ENCODE assay signal across 27 cellular contexts in genomic region chr2:240928476-240929363, GRCh38. TPM values are rescaled to one million over a fixed set of nuclear protein-coding genes. Genes with fewer than 3 reads are reported as not detected.
A peak's percentile ranks its signal among the peaks of the same experiment; 100 is the strongest.
DNase-seq lines count a peak whose midpoint lies in the region; ATAC-seq and TF ChIP-seq lines count a peak whose summit lies in the region.
"Had no signal": no experiment of that assay in that cellular context is flagged by ENCODE, and none has a peak within 500 bp of the region (broad histone marks: within the 10 kb centered on the region; RNA-seq: fewer than 3 reads in every experiment).

No MANE protein-coding gene starts in this region.

- intact Hi-C loops in spleen (cut with DNase I; ENCODE audit: low total_unique reads): no loop called here

- H3K36me3 ChIP-seq in right atrium auricular region (no peaks in the 10 kb centered on the region), spleen (no peaks in the 10 kb centered on the region)
- H3K36me3 ChIP-seq: upper lobe of left lung had no signal

- H3K4me3 ChIP-seq in right atrium auricular region (no peak overlapping the region), spleen (no peak overlapping the region)
- H3K4me3 ChIP-seq: psoas muscle, upper lobe of left lung had no signal

- ATAC-seq in activated CD4-positive, CD25-positive, alpha-beta regulatory T cell treated with anti-CD3 and anti-CD28 coated beads, Interleukin-2, amount 50 U/mL, for 24 hours: no peak
- no peak for ATAC-seq in HG02973 (IDR thresholded peaks at IDR 0.05; ENCODE audit: unreplicated experiment)
- ATAC-seq: naive thymus-derived CD8-positive, alpha-beta T cell; psoas muscle; stimulated activated naive CD8-positive, alpha-beta T cell treated with anti-CD3 and anti-CD28 coated beads, Interleukin-15, amount 100 ng/mL, for 72 hours had no signal

- no peaks in the 10 kb centered on the region for H3K27me3 ChIP-seq in right atrium auricular region
- peaks cover 0 to 9% (median 0%) of the 10 kb centered on the region in 7 donors for H3K27me3 ChIP-seq in spleen (replicated peaks in 1 of 7)
- H3K27me3 ChIP-seq: upper lobe of left lung had no signal

- H3K9me3 ChIP-seq in right atrium auricular region (peaks cover 0 to 8% of the 10 kb centered on the region in 2 donors), spleen (peaks cover 0 to 6% (median 0%) of the 10 kb centered on the region in 8 donors)
- H3K9me3 ChIP-seq: Caco-2, psoas muscle, upper lobe of left lung had no signal

- TF ChIP-seq POLR2A in spleen (IDR thresholded peaks at IDR 0.05): no peak

- DNase-seq in activated CD4-positive, CD25-positive, alpha-beta regulatory T cell treated with anti-CD3 and anti-CD28 coated beads, Interleukin-2, amount 50 U/mL, for 72 hours: peak; percentile 24
- DNase-seq in activated CD8-positive, alpha-beta memory T cell treated with anti-CD3 and anti-CD28 coated beads, Interleukin-2, amount 50 U/mL, for 48 hours: peak; percentile 36
- DNase-seq in right atrium auricular region (ENCODE audit: low spot score) (peak; percentile 36), spleen (peak; percentile 47), NCI-H1417 treated with DMSO at 0.1 percent for 48 hours (lab: John Stamatoyannopoulos, UW) (no peak), NCI-H2029 treated with DMSO at 0.1 percent for 48 hours (lab: John Stamatoyannopoulos, UW) (no peak)
- DNase-seq: activated CD4-positive, CD25-positive, alpha-beta regulatory T cell; activated effector memory CD4-positive, alpha-beta T cell treated with Interleukin-2 at 50 U/mL for 16 hours; Caco-2; dermis blood vessel endothelial cell; foreskin fibroblast; hypothalamus; kidney glomerular epithelial cell; NCI-H1105 treated with DMSO at 0.1 percent for 48 hours; NCI-H524; stimulated activated CD4-positive, alpha-beta T cell treated with anti-CD3 and anti-CD28 coated beads, Interleukin-4, amount 100 ng/mL, for 24 hours had no signal

- 87 to 95% (median 92%) methylated on average over 24 of the region's 24 CpGs for WGBS in spleen, 5 donors

- H3K27ac ChIP-seq in right atrium auricular region (no peak overlapping the region), spleen (no peak overlapping the region)
- H3K27ac ChIP-seq: epithelial cell of prostate, psoas muscle, upper lobe of left lung had no signal

- H3K4me1 ChIP-seq in right atrium auricular region (no peaks in the 10 kb centered on the region), spleen (peaks cover 0 to 5% (median 0%) of the 10 kb centered on the region in 6 donors)
- H3K4me1 ChIP-seq: Caco-2, psoas muscle, upper lobe of left lung had no signal

- TF ChIP-seq CTCF in right atrium auricular region (IDR thresholded peaks at IDR 0.05) (no peak), spleen (IDR thresholded peaks at IDR 0.05 in 8 of 11, conservative IDR thresholded peaks at IDR 0.05 in 3 of 11) (no peak)

RNA-seq across cellular contexts. Expression of gene CROCC2, which starts 22.6 kb away (rescaled TPM):
- total RNA-seq in right atrium auricular region: not detected
- total RNA-seq in spleen: 1 to 10 TPM in 4 of 7 donors, under 1 TPM in 3; 0.29 to 3.6 (median 1.1) TPM
- under 1 TPM; 0.04 to 0.74 (median 0.17) TPM for polyA plus RNA-seq in spleen
- total RNA-seq: A172; bronchial epithelial cell; Caco-2; dermis blood vessel endothelial cell; naive thymus-derived CD8-positive, alpha-beta T cell; psoas muscle had no signal
- polyA plus RNA-seq: BJ; naive thymus-derived CD8-positive, alpha-beta T cell had no signal

RNA-seq across cellular contexts. Expression of gene MAB21L4, which starts 32.8 kb away (rescaled TPM):
- under 1 TPM in 1 of 2 donors, not detected in 1; 0.31 TPM for total RNA-seq in right atrium auricular region
- total RNA-seq in spleen: under 1 TPM in 2 of 7 donors, not detected in 5; 0.33 to 0.70 TPM
- polyA plus RNA-seq in spleen: under 1 TPM in 2 of 3 donors, not detected in 1; 0.04 to 0.13 TPM
- total RNA-seq: A172; dermis blood vessel endothelial cell; naive thymus-derived CD8-positive, alpha-beta T cell; psoas muscle; RPMI7951 had no signal
- polyA plus RNA-seq: BJ; naive thymus-derived CD8-positive, alpha-beta T cell; psoas muscle had no signal

Comparison
In these comparisons a context has a peak if more than half of its experiments do, and no peak if none do; other contexts are left out.
1. DNase-seq: peak in activated CD4-positive, CD25-positive, alpha-beta regulatory T cell treated with anti-CD3 and anti-CD28 coated beads, Interleukin-2, amount 50 U/mL, for 72 hours (single experiment), activated CD8-positive, alpha-beta memory T cell treated with anti-CD3 and anti-CD28 coated beads, Interleukin-2, amount 50 U/mL, for 48 hours (single experiment), right atrium auricular region (single experiment) and spleen (single experiment); none in NCI-H1417 treated with DMSO at 0.1 percent for 48 hours (single experiment) and NCI-H2029 treated with DMSO at 0.1 percent for 48 hours (single experiment).